19 cellular contexts compared by ENCODE assay signal in the genomic region with DNA sequence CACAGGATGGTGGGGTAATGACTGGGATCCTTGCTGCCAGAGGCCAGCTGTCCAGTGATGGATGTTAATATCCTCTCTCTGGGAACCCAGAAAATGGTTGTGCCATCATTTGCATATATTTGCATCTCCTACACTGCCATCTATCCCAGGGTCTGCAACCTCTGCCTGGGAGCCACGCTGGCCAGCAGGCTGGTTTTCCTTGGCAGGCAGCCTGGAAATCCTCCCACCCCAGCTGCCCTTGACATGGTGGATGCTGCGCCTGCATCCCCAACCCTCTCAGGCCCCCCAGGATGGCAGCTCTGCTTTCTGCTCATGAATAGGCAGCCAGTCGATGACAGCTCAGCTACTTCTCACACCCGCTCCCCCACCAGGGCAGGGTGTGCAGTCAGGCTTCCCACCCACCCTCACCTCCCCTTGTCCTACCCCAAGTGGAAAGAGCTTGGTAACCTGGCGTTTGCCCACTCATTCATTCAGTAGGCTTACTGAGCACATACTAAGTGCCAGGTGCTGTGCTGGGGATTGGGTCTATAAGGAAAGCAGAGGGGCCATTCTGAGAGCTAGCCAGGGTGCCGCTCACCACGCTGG.
DNase-seq lines count a peak whose midpoint lies in the region; ATAC-seq, FAIRE-seq and TF ChIP-seq lines count a peak whose summit lies in the region.
"Had no signal": no experiment of that assay in that cellular context is flagged by ENCODE, and none has a peak within 500 bp of the region (broad histone marks: within the 10 kb centered on the region; RNA-seq: fewer than 3 reads in every experiment).

No MANE protein-coding gene starts in this region.

- H3K4me1 ChIP-seq in spleen (no peaks in the 10 kb centered on the region), mesendoderm (ENCODE audit: control insufficient read depth, low read depth, low read length) (no peaks in the 10 kb centered on the region)

- no peak overlapping the region for H3K27ac Mint-ChIP-seq in progenitor cell of endocrine pancreas
- H3K27ac Mint-ChIP-seq: CD8-positive, alpha-beta memory T cell had no signal

- DNase-seq in NCI-H1092 (lab: John Stamatoyannopoulos, UW) (peak; percentile 32), medulla oblongata (ENCODE audit: extremely low spot score) (peak; percentile 11), spleen (peak; percentile 35), urothelium cell line (ENCODE audit: low spot score) (no peak), progenitor cell of endocrine pancreas (ENCODE audit: low spot score, unreplicated experiment) (no peak), mesendoderm (no peak)
- DNase-seq: CD8-positive, alpha-beta memory T cell; DND-41; H7; NCI-H1930; NCI-H2171; NCI-H446 had no signal

- TF ChIP-seq POLR2A in spleen (IDR thresholded peaks at IDR 0.05) = no peak

- H3K4ac ChIP-seq in mesendoderm (ENCODE audit: low read depth, low read length) = no peak overlapping the region

- H3K27ac ChIP-seq in angular gyrus (ENCODE audit: low read depth, low read length) (peak overlapping the region; percentile 59), spleen (no peak overlapping the region), mesendoderm (ENCODE audit: low read depth, low read length) (no peak overlapping the region)
- H3K27ac ChIP-seq: HL-60 had no signal

- no peak for TF ChIP-seq CTCF in spleen (IDR thresholded peaks at IDR 0.05 in 8 of 11, conservative IDR thresholded peaks at IDR 0.05 in 3 of 11)
- TF ChIP-seq CTCF in progenitor cell of endocrine pancreas (IDR thresholded peaks at IDR 0.05; ENCODE audit: unreplicated experiment) = no peak

- no peaks in the 10 kb centered on the region for H3K36me3 Mint-ChIP-seq in progenitor cell of endocrine pancreas (ENCODE audit: insufficient read depth)
- H3K36me3 Mint-ChIP-seq: CD8-positive, alpha-beta memory T cell had no signal

- H3K27me3 Mint-ChIP-seq in progenitor cell of endocrine pancreas = peaks cover 50% of the 10 kb centered on the region

- no peak overlapping the region for H3K56ac ChIP-seq in mesendoderm (ENCODE audit: low read length)

- H3K9ac ChIP-seq in mesendoderm (ENCODE audit: low read length) = no peak overlapping the region

- intact Hi-C loops in spleen (cut with DNase I; ENCODE audit: low total_unique reads) = no loop called here

- no peak overlapping the region for H2BK5ac ChIP-seq in mesendoderm (ENCODE audit: low read length)

- H3K79me2 ChIP-seq in mesendoderm (ENCODE audit: control insufficient read depth, insufficient read depth, low read length) = no peaks in the 10 kb centered on the region

- H3K4me3 ChIP-seq in spleen = no peak overlapping the region
- H3K4me3 ChIP-seq in mesendoderm (ENCODE audit: low read length) = no peak overlapping the region

- H3K36me3 ChIP-seq in spleen = no peaks in the 10 kb centered on the region
- no peaks in the 10 kb centered on the region for H3K36me3 ChIP-seq in mesendoderm (ENCODE audit: control insufficient read depth, insufficient read depth, low read length)

- H3K79me1 ChIP-seq in mesendoderm (ENCODE audit: low read length) = no peaks in the 10 kb centered on the region

- H3K9me3 Mint-ChIP-seq in progenitor cell of endocrine pancreas (ENCODE audit: low read depth) = no peaks in the 10 kb centered on the region

- no peaks in the 10 kb centered on the region for H3K9me3 ChIP-seq in spleen

- no peak overlapping the region for H3K4me3 Mint-ChIP-seq in progenitor cell of endocrine pancreas (ENCODE audit: low read depth)
- H3K4me3 Mint-ChIP-seq: CD8-positive, alpha-beta memory T cell had no signal

- H3K27me3 ChIP-seq in spleen (replicated peaks in 1 of 7) (peaks cover 0 to 66% (median 0%) of the 10 kb centered on the region in 7 donors), mesendoderm (ENCODE audit: insufficient read depth, low read length, poor library complexity) (no peaks in the 10 kb centered on the region)

- H4K5ac ChIP-seq in mesendoderm (ENCODE audit: low read length) = no peak overlapping the region

- H3K4me1 Mint-ChIP-seq in progenitor cell of endocrine pancreas (ENCODE audit: low read depth) = no peaks in the 10 kb centered on the region
- H3K4me1 Mint-ChIP-seq: CD8-positive, alpha-beta memory T cell had no signal

- H2AK5ac ChIP-seq in mesendoderm (ENCODE audit: low read length) = no peak overlapping the region

- WGBS in spleen, 5 donors = 80 to 85% (median 83%) methylated on average over 5 to 7 of the region's 7 CpGs
- no CpG with 5 or more reads among the region's 7 CpGs for WGBS in mesendoderm (ENCODE audit: extremely low coverage, insufficient coverage, low lambda C conversion rate)

- H2BK120ac ChIP-seq in mesendoderm (ENCODE audit: low read depth, low read length) = no peak overlapping the region

- H2BK15ac ChIP-seq in mesendoderm (replicated peaks; ENCODE audit: low read depth) = no peak overlapping the region

- no peak overlapping the region for H3K18ac ChIP-seq in mesendoderm (ENCODE audit: low read length)

- H3K23ac ChIP-seq in mesendoderm (ENCODE audit: low read length) = no peak overlapping the region

- no peak for FAIRE-seq in urothelium cell line (lab: Jason Lieb, UNC)
- FAIRE-seq: D721Med, G401.6, HTR-8/SVneo had no signal

- no peak overlapping the region for H4K8ac ChIP-seq in mesendoderm (ENCODE audit: low read depth, low read length)

- no peak overlapping the region for H3K4me2 ChIP-seq in mesendoderm (ENCODE audit: low read length)

- ATAC-seq in GM18909 (IDR thresholded peaks at IDR 0.05; ENCODE audit: poor library complexity, unreplicated experiment) = no peak
- ATAC-seq: Panc1 had no signal

Comparison
In these comparisons a context has a peak if more than half of its experiments do, and no peak if none do; other contexts are left out.
1. DNase-seq: peak in NCI-H1092 (single experiment), medulla oblongata (single experiment) and spleen (single experiment); none in urothelium cell line (single experiment), progenitor cell of endocrine pancreas (single experiment) and mesendoderm (single experiment).